8 cellular contexts compared by ENCODE assay signal in genomic region chr6:161168281-161168891, GRCh38.
DNase-seq lines count a peak whose midpoint lies in the region; ATAC-seq and TF ChIP-seq lines count a peak whose summit lies in the region.

No MANE protein-coding gene starts in this region.

- H3K4me3 ChIP-seq in retinal pigment epithelial cell (ENCODE audit: low read length), result no peak overlapping the region
- H3K4me3 ChIP-seq in CD8-positive, alpha-beta T cell (ENCODE audit: low read depth, low read length), result no peak overlapping the region

- no peak overlapping the region for H3K4me3 Mint-ChIP-seq in CD8-positive, alpha-beta T cell

- DNase-seq in HCEC 1CT, result peak; percentile 99
- DNase-seq in NCI-H774 (lab: John Stamatoyannopoulos, UW), result peak; percentile 75
- peak; percentile 84 for DNase-seq in fibroblast of gingiva (ENCODE audit: low read depth)
- DNase-seq in retinal pigment epithelial cell (ENCODE audit: low read depth), result peak; percentile 84
- DNase-seq in activated naive CD4-positive, alpha-beta T cell treated with Interleukin-2 at 50 U/mL for 16 hours, result no peak
- no peak for DNase-seq in islet precursor cell
- DNase-seq in CD8-positive, alpha-beta T cell, result no peak

- H3K4me1 Mint-ChIP-seq in CD8-positive, alpha-beta T cell (ENCODE audit: low read depth), result no peaks in the 10 kb centered on the region

- CTCF ChIA-PET in CD8-positive, alpha-beta T cell (lab: Charles Lee), result no interaction called here

- H3K27ac ChIP-seq in CD8-positive, alpha-beta T cell (ENCODE audit: low read depth, low read length), result no peak overlapping the region

- no peak for TF ChIP-seq CTCF in retinal pigment epithelial cell (conservative IDR thresholded peaks at IDR 0.05; ENCODE audit: low read depth, low read length)
- no peak for TF ChIP-seq CTCF in CD8-positive, alpha-beta T cell (IDR thresholded peaks at IDR 0.05)

- H3K27me3 ChIP-seq in CD8-positive, alpha-beta T cell (ENCODE audit: insufficient read depth, low read length), result no peaks in the 10 kb centered on the region

- H3K36me3 Mint-ChIP-seq in CD8-positive, alpha-beta T cell, result peaks cover 12% of the 10 kb centered on the region

- no peaks in the 10 kb centered on the region for H3K9me3 ChIP-seq in CD8-positive, alpha-beta T cell (ENCODE audit: low read length)

- no peak overlapping the region for H3K27ac Mint-ChIP-seq in CD8-positive, alpha-beta T cell

- no peaks in the 10 kb centered on the region for H3K36me3 ChIP-seq in CD8-positive, alpha-beta T cell (ENCODE audit: insufficient read depth, low read length)

- H3K27me3 Mint-ChIP-seq in CD8-positive, alpha-beta T cell (ENCODE audit: low read depth), result no peaks in the 10 kb centered on the region

- no peaks in the 10 kb centered on the region for H3K4me1 ChIP-seq in CD8-positive, alpha-beta T cell (ENCODE audit: insufficient read depth, low read length)

- ATAC-seq in GM19452 (IDR thresholded peaks at IDR 0.05; ENCODE audit: unreplicated experiment), result no peak
- ATAC-seq in CD8-positive, alpha-beta T cell, result no peak

- intact Hi-C loops in CD8-positive, alpha-beta T cell (cut with DNase I, micrococcal nuclease), result no loop called here

- POLR2A ChIA-PET in CD8-positive, alpha-beta T cell (lab: Charles Lee), result no interaction called here

- peaks cover 3% of the 10 kb centered on the region for H3K9me3 Mint-ChIP-seq in CD8-positive, alpha-beta T cell

Comparison
In these comparisons a context has a peak if more than half of its experiments do, and no peak if none do; other contexts are left out.
1. DNase-seq: peak in HCEC 1CT (single experiment), NCI-H774 (single experiment), fibroblast of gingiva (single experiment) and retinal pigment epithelial cell (single experiment); none in activated naive CD4-positive, alpha-beta T cell treated with Interleukin-2 at 50 U/mL for 16 hours (single experiment), islet precursor cell (single experiment) and CD8-positive, alpha-beta T cell (0 of 7).